ENCODE assay signal across 10 cellular contexts in the genomic region with DNA sequence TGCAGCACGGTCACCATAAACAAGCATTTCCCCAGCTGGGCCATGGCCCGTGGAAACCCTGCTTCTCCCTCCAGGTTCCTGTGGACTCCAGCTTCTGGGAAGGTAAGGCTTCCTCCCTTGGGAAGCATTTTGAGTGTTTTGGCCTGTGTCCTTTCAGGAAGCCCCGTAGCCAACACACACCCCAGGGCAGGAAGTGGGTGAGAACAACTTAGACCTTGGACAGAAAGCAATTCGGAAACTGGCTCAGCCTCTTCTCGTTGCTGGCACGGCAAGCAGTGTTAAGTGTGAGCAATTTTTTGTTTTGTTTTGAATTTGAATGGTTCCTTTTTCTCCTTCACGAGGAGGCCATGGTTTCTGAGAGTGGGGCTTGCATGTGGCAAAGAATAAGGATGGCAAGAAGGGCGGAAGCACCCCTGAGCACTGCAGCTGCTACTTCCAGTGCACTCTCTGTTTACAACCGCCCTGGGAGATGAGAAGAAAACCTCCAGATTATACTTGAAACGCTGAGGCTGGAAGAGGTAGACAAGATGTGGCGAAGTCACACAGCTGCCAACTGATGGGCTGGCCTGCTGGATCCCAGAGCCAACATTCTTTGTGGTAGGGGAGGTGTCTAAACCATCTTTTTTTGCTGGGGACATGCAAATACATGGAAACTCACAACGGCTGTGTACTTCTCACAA. TPM values are rescaled to one million over a fixed set of nuclear protein-coding genes. Genes with fewer than 3 reads are reported as not detected.
DNase-seq lines count a peak whose midpoint lies in the region; ATAC-seq, FAIRE-seq and TF ChIP-seq lines count a peak whose summit lies in the region.
"Had no signal": no experiment of that assay in that cellular context is flagged by ENCODE, and none has a peak within 500 bp of the region (broad histone marks: within the 10 kb centered on the region; RNA-seq: fewer than 3 reads in every experiment).

No MANE protein-coding gene starts in this region.

- no peaks in the 10 kb centered on the region for H3K9me1 ChIP-seq in keratinocyte (ENCODE audit: control insufficient read depth, extremely low read depth, insufficient read depth, low read length)

- peak overlapping the region; percentile 31 for H3K4me2 ChIP-seq in keratinocyte (ENCODE audit: control insufficient read depth, extremely low read depth, insufficient read depth, low read depth, low read length)

- peak overlapping the region in 1 of 3 experiments; percentile 18 for H3K4me3 ChIP-seq in keratinocyte (ENCODE audit: control insufficient read depth in 2 of 3, extremely low read depth in 1 of 3, insufficient read depth in 2 of 3, low read depth in 1 of 3, low read length in 3 of 3)
- H3K4me3 ChIP-seq in tibial artery = no peak overlapping the region

- no peaks in the 10 kb centered on the region for H4K20me1 ChIP-seq in keratinocyte (ENCODE audit: control insufficient read depth, extremely low read depth, insufficient read depth, low read length)

- intact Hi-C loops in tibial artery (cut with DNase I; ENCODE audit: low total_unique reads) = no loop called here

- peaks cover 1% of the 10 kb centered on the region for H3K9me3 Mint-ChIP-seq in activated naive CD8-positive, alpha-beta T cell treated with anti-CD3 and anti-CD28 coated beads, Interleukin-2, amount 10 ng/mL, durations not matched to agents 7 days and 5 days
- H3K9me3 Mint-ChIP-seq in activated naive CD8-positive, alpha-beta T cell treated with anti-CD3 and anti-CD28 coated beads, Interleukin-2, amount 50 U/mL, for 24 hours = no peaks in the 10 kb centered on the region
- no peaks in the 10 kb centered on the region for H3K9me3 Mint-ChIP-seq in activated naive CD4-positive, alpha-beta T cell treated with anti-CD3 and anti-CD28 coated beads, Interleukin-2, amount 10 ng/mL, durations not matched to agents 7 days and 5 days
- peaks cover 2% of the 10 kb centered on the region for H3K9me3 Mint-ChIP-seq in stimulated activated effector memory CD8-positive, alpha-beta T cell treated with anti-CD3 and anti-CD28 coated beads, Interleukin-12 subunit alpha, Interleukin-12 subunit beta, amount 100 ng/mL, for 72 hours

- peaks cover 2% of the 10 kb centered on the region for H3K36me3 Mint-ChIP-seq in activated naive CD8-positive, alpha-beta T cell treated with anti-CD3 and anti-CD28 coated beads, Interleukin-2, amount 10 ng/mL, durations not matched to agents 7 days and 5 days
- no peaks in the 10 kb centered on the region for H3K36me3 Mint-ChIP-seq in activated naive CD8-positive, alpha-beta T cell treated with anti-CD3 and anti-CD28 coated beads, Interleukin-2, amount 50 U/mL, for 24 hours (ENCODE audit: low read depth)
- no peaks in the 10 kb centered on the region for H3K36me3 Mint-ChIP-seq in activated naive CD4-positive, alpha-beta T cell treated with anti-CD3 and anti-CD28 coated beads, Interleukin-2, amount 10 ng/mL, durations not matched to agents 7 days and 5 days
- H3K36me3 Mint-ChIP-seq in stimulated activated effector memory CD8-positive, alpha-beta T cell treated with anti-CD3 and anti-CD28 coated beads, Interleukin-12 subunit alpha, Interleukin-12 subunit beta, amount 100 ng/mL, for 72 hours = no peaks in the 10 kb centered on the region

- peak; percentile 65 for FAIRE-seq in keratinocyte (lab: Jason Lieb, UNC)

- H3K27ac ChIP-seq in keratinocyte (ENCODE audit: control insufficient read depth, insufficient read depth, low read length) = no peak overlapping the region
- peak overlapping the region; percentile 25 to 37 for H3K27ac ChIP-seq in tibial artery

- no peak for TF ChIP-seq CTCF in keratinocyte (optimal IDR thresholded peaks at IDR 0.05 in 1 of 3, IDR thresholded peaks at IDR 0.05 in 1 of 3, conservative IDR thresholded peaks at IDR 0.05 in 1 of 3; ENCODE audit: extremely low read depth in 1 of 3, insufficient read depth in 2 of 3, low read length in 3 of 3)
- TF ChIP-seq CTCF in tibial artery (IDR thresholded peaks at IDR 0.05) = no peak

- DNase-seq in activated naive CD8-positive, alpha-beta T cell treated with anti-CD3 and anti-CD28 coated beads, Interleukin-2, amount 10 ng/mL, durations not matched to agents 7 days and 5 days = no peak
- DNase-seq in activated naive CD8-positive, alpha-beta T cell treated with anti-CD3 and anti-CD28 coated beads, Interleukin-2, amount 50 U/mL, for 24 hours = no peak
- peak; percentile 68 for DNase-seq in UCSD-AML1 (lab: John Stamatoyannopoulos, UW; ENCODE audit: unreplicated experiment)
- no peak for DNase-seq in keratinocyte (ENCODE audit: low read depth, low spot score)
- peak; percentile 49 to 74 for DNase-seq in tibial artery
- no peak for DNase-seq in NCI-H1694 treated with DMSO at 0.1 percent for 48 hours (lab: John Stamatoyannopoulos, UW)
- DNase-seq in activated naive CD4-positive, alpha-beta T cell treated with anti-CD3 and anti-CD28 coated beads, Interleukin-2, amount 10 ng/mL, durations not matched to agents 7 days and 5 days = no peak
- DNase-seq in stimulated activated effector memory CD8-positive, alpha-beta T cell treated with anti-CD3 and anti-CD28 coated beads, Interleukin-12 subunit alpha, Interleukin-12 subunit beta, amount 100 ng/mL, for 72 hours (ENCODE audit: low spot score in 2 of 2) = no peak
- DNase-seq: activated T-cell treated with anti-CD3 and anti-CD28 coated beads, Interleukin-2, amount 50 U/mL, for 48 hours; Karpas-422 had no signal

- dilution Hi-C loops in keratinocyte (cut with MboI; ENCODE audit: extremely low pct_ligation_motif_present, low sequenced_read_pairs) = no loop called here

- H3K4me1 ChIP-seq in keratinocyte (ENCODE audit: control insufficient read depth, extremely low read depth, insufficient read depth, low read length) (peaks cover 29% of the 10 kb centered on the region), tibial artery (peaks cover 0 to 32% (median 4%) of the 10 kb centered on the region in 4 donors)

- H2AFZ ChIP-seq in keratinocyte (ENCODE audit: control insufficient read depth, low read length) = peak overlapping the region; percentile 87

- H3K27me3 ChIP-seq in keratinocyte (ENCODE audit: control insufficient read depth, extremely low read depth, insufficient read depth, low read length) = no peaks in the 10 kb centered on the region
- no peaks in the 10 kb centered on the region for H3K27me3 ChIP-seq in tibial artery

- H3K79me2 ChIP-seq in keratinocyte (ENCODE audit: control insufficient read depth, insufficient read depth, low read length) = no peaks in the 10 kb centered on the region

- ATAC-seq in activated naive CD8-positive, alpha-beta T cell treated with anti-CD3 and anti-CD28 coated beads, Interleukin-2, amount 10 ng/mL, durations not matched to agents 7 days and 5 days (ENCODE audit: low read depth) = peak; percentile 47
- ATAC-seq in activated naive CD8-positive, alpha-beta T cell treated with anti-CD3 and anti-CD28 coated beads, Interleukin-2, amount 50 U/mL, for 24 hours = no peak
- no peak for ATAC-seq in stimulated activated effector memory CD8-positive, alpha-beta T cell treated with anti-CD3 and anti-CD28 coated beads, Interleukin-12 subunit alpha, Interleukin-12 subunit beta, amount 100 ng/mL, for 72 hours

- H3K4me1 Mint-ChIP-seq in activated naive CD8-positive, alpha-beta T cell treated with anti-CD3 and anti-CD28 coated beads, Interleukin-2, amount 10 ng/mL, durations not matched to agents 7 days and 5 days = peaks cover 13% of the 10 kb centered on the region
- peaks cover 11% of the 10 kb centered on the region for H3K4me1 Mint-ChIP-seq in activated naive CD8-positive, alpha-beta T cell treated with anti-CD3 and anti-CD28 coated beads, Interleukin-2, amount 50 U/mL, for 24 hours
- H3K4me1 Mint-ChIP-seq in activated naive CD4-positive, alpha-beta T cell treated with anti-CD3 and anti-CD28 coated beads, Interleukin-2, amount 10 ng/mL, durations not matched to agents 7 days and 5 days = peaks cover 8% of the 10 kb centered on the region
- H3K4me1 Mint-ChIP-seq in stimulated activated effector memory CD8-positive, alpha-beta T cell treated with anti-CD3 and anti-CD28 coated beads, Interleukin-12 subunit alpha, Interleukin-12 subunit beta, amount 100 ng/mL, for 72 hours = no peaks in the 10 kb centered on the region

- H3K9ac ChIP-seq in keratinocyte (ENCODE audit: control insufficient read depth, extremely low read depth, insufficient read depth, low read length) = no peak overlapping the region

- peak overlapping the region; percentile 29 for H3K4me3 Mint-ChIP-seq in activated naive CD8-positive, alpha-beta T cell treated with anti-CD3 and anti-CD28 coated beads, Interleukin-2, amount 10 ng/mL, durations not matched to agents 7 days and 5 days
- no peak overlapping the region for H3K4me3 Mint-ChIP-seq in activated naive CD8-positive, alpha-beta T cell treated with anti-CD3 and anti-CD28 coated beads, Interleukin-2, amount 50 U/mL, for 24 hours
- H3K4me3 Mint-ChIP-seq in activated naive CD4-positive, alpha-beta T cell treated with anti-CD3 and anti-CD28 coated beads, Interleukin-2, amount 10 ng/mL, durations not matched to agents 7 days and 5 days = no peak overlapping the region
- H3K4me3 Mint-ChIP-seq in stimulated activated effector memory CD8-positive, alpha-beta T cell treated with anti-CD3 and anti-CD28 coated beads, Interleukin-12 subunit alpha, Interleukin-12 subunit beta, amount 100 ng/mL, for 72 hours = no peak overlapping the region

- POLR2A ChIA-PET in activated naive CD8-positive, alpha-beta T cell treated with anti-CD3 and anti-CD28 coated beads, Interleukin-2, amount 10 ng/mL, durations not matched to agents 7 days and 5 days (lab: Charles Lee) = no interaction called here

- peaks cover 9% of the 10 kb centered on the region for H3K27me3 Mint-ChIP-seq in activated naive CD8-positive, alpha-beta T cell treated with anti-CD3 and anti-CD28 coated beads, Interleukin-2, amount 10 ng/mL, durations not matched to agents 7 days and 5 days
- no peaks in the 10 kb centered on the region for H3K27me3 Mint-ChIP-seq in activated naive CD8-positive, alpha-beta T cell treated with anti-CD3 and anti-CD28 coated beads, Interleukin-2, amount 50 U/mL, for 24 hours
- peaks cover 5% of the 10 kb centered on the region for H3K27me3 Mint-ChIP-seq in activated naive CD4-positive, alpha-beta T cell treated with anti-CD3 and anti-CD28 coated beads, Interleukin-2, amount 10 ng/mL, durations not matched to agents 7 days and 5 days

- CTCF ChIA-PET in activated naive CD4-positive, alpha-beta T cell treated with anti-CD3 and anti-CD28 coated beads, Interleukin-2, amount 10 ng/mL, durations not matched to agents 7 days and 5 days (lab: Charles Lee) = no interaction called here

- H3K36me3 ChIP-seq in keratinocyte (ENCODE audit: control insufficient read depth in 2 of 2, extremely low read depth in 1 of 2, insufficient read depth in 2 of 2, low read length in 2 of 2) (no peaks in the 10 kb centered on the region), tibial artery (no peaks in the 10 kb centered on the region)

- no peaks in the 10 kb centered on the region for H3K9me3 ChIP-seq in keratinocyte (ENCODE audit: control insufficient read depth, low read depth, low read length)
- H3K9me3 ChIP-seq in tibial artery = no peaks in the 10 kb centered on the region

- H3K27ac Mint-ChIP-seq in activated naive CD8-positive, alpha-beta T cell treated with anti-CD3 and anti-CD28 coated beads, Interleukin-2, amount 10 ng/mL, durations not matched to agents 7 days and 5 days = peak overlapping the region; percentile 68
- no peak overlapping the region for H3K27ac Mint-ChIP-seq in activated naive CD8-positive, alpha-beta T cell treated with anti-CD3 and anti-CD28 coated beads, Interleukin-2, amount 50 U/mL, for 24 hours
- no peak overlapping the region for H3K27ac Mint-ChIP-seq in activated naive CD4-positive, alpha-beta T cell treated with anti-CD3 and anti-CD28 coated beads, Interleukin-2, amount 10 ng/mL, durations not matched to agents 7 days and 5 days
- no peak overlapping the region for H3K27ac Mint-ChIP-seq in stimulated activated effector memory CD8-positive, alpha-beta T cell treated with anti-CD3 and anti-CD28 coated beads, Interleukin-12 subunit alpha, Interleukin-12 subunit beta, amount 100 ng/mL, for 72 hours

RNA-seq across cellular contexts. Expression of gene CYTL1, which starts 14.1 kb away (rescaled TPM):
- not detected for total RNA-seq in activated naive CD8-positive, alpha-beta T cell treated with anti-CD3 and anti-CD28 coated beads, Interleukin-2, amount 10 ng/mL, durations not matched to agents 7 days and 5 days
- 0.17 to 0.54 TPM (median 0.30 TPM) in 3 replicates for polyA plus RNA-seq in keratinocyte
- not detected for polyA plus RNA-seq in keratinocyte (2011; ENCODE audit: low read depth)
- 0.39 and 0.52 TPM in 2 replicates for polyA plus RNA-seq in keratinocyte (2011; cell fraction: cytosol; rRNA removed)
- polyA plus RNA-seq in keratinocyte (2011; cell fraction: nucleus; rRNA removed) = 0.39 TPM in 1 of 2 replicates, not detected in the other
- 0.53 TPM in 1 of 2 replicates, not detected in the other for polyA plus RNA-seq in keratinocyte (2012; ENCODE audit: low replicate concordance)
- polyA minus RNA-seq in keratinocyte = 0.64 to 1.1 TPM in 2 of 3 replicates, not detected in the other
- not detected for polyA minus RNA-seq in keratinocyte (2011; cell fraction: cytosol; rRNA and poly(A)+ RNA removed)
- not detected in 2 replicates for polyA minus RNA-seq in keratinocyte (2011; cell fraction: nucleus; rRNA and poly(A)+ RNA removed)

RNA-seq across cellular contexts. Expression of gene STK32B, which starts 17.9 kb away (rescaled TPM):
- not detected for total RNA-seq in activated naive CD8-positive, alpha-beta T cell treated with anti-CD3 and anti-CD28 coated beads, Interleukin-2, amount 10 ng/mL, durations not matched to agents 7 days and 5 days
- polyA plus RNA-seq in keratinocyte = 1.4 to 6.7 TPM (median 3.4 TPM) in 3 replicates
- 0.56 TPM for polyA plus RNA-seq in keratinocyte (2011; ENCODE audit: low read depth)
- 3.0 and 3.6 TPM in 2 replicates for polyA plus RNA-seq in keratinocyte (2011; cell fraction: cytosol; rRNA removed)
- polyA plus RNA-seq in keratinocyte (2011; cell fraction: nucleus; rRNA removed) = 3.3 and 3.6 TPM in 2 replicates
- polyA plus RNA-seq in keratinocyte (2012; ENCODE audit: low replicate concordance) = 0.37 and 5.4 TPM in 2 replicates
- 1.7 to 9.3 TPM (median 3.5 TPM) in 3 replicates for polyA minus RNA-seq in keratinocyte
- polyA minus RNA-seq in keratinocyte (2011; cell fraction: cytosol; rRNA and poly(A)+ RNA removed) = 3.1 TPM
- polyA minus RNA-seq in keratinocyte (2011; cell fraction: nucleus; rRNA and poly(A)+ RNA removed) = 2.4 and 3.1 TPM in 2 replicates

Comparison
In these comparisons a context has a peak if more than half of its experiments do, and no peak if none do; other contexts are left out.
1. DNase-seq: peak in UCSD-AML1 (single experiment) and tibial artery (2 of 2); none in activated naive CD8-positive, alpha-beta T cell treated with anti-CD3 and anti-CD28 coated beads, Interleukin-2, amount 10 ng/mL, durations not matched to agents 7 days and 5 days (single experiment), activated naive CD8-positive, alpha-beta T cell treated with anti-CD3 and anti-CD28 coated beads, Interleukin-2, amount 50 U/mL, for 24 hours (single experiment), keratinocyte (single experiment), NCI-H1694 treated with DMSO at 0.1 percent for 48 hours (single experiment), activated naive CD4-positive, alpha-beta T cell treated with anti-CD3 and anti-CD28 coated beads, Interleukin-2, amount 10 ng/mL, durations not matched to agents 7 days and 5 days (single experiment) and stimulated activated effector memory CD8-positive, alpha-beta T cell treated with anti-CD3 and anti-CD28 coated beads, Interleukin-12 subunit alpha, Interleukin-12 subunit beta, amount 100 ng/mL, for 72 hours (0 of 2).